10 cellular contexts compared by ENCODE assay signal in the genomic region with DNA sequence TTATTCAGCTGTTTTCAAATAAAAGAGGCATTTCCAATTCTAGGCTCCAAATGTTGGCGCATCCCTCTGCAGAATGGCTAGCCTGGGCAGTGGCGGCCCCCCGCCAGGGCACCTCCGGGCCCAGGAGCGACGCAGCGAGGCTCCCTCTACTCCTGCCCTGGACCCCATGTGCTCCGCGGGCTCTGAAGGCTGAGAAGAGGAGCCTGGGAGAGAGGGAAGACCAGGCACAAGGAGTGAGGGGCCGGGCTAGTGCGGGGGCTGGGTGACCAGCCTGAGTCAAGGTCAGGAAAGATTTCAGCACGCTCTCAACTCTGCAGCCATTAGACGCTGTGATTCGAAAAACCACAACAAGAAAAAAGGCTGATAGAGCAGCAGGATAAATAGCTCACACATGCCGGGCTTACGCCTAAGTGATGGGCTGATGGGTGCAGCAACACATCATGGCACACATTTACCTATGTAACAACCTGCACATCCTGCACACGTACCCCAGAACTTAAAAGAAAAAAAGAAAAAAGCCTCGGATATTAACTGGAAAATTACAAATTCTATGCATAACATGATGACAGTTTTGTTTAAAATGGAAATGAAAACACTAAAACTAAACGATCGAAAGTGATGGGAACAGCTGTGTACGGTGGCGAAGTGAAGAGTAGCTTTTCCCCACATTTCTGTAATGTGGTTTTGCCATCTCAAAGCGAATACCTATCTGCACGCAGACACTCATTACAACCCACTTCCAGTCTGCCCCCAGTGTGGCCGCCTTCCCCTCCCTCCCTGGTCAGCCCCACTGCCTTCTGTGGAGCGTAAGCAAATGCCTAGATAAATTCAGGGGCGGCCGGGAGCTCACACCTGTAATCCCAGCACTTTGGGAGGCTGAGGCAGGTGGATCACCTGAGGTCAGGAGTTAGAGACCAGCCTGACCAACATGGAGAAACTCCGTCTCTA. TPM values are rescaled to one million over a fixed set of nuclear protein-coding genes. Genes with fewer than 3 reads are reported as not detected.
A peak's percentile ranks its signal among the peaks of the same experiment; 100 is the strongest.
DNase-seq lines count a peak whose midpoint lies in the region; ATAC-seq, FAIRE-seq and TF ChIP-seq lines count a peak whose summit lies in the region.
"Had no signal": no experiment of that assay in that cellular context is flagged by ENCODE, and none has a peak within 500 bp of the region (broad histone marks: within the 10 kb centered on the region; RNA-seq: fewer than 3 reads in every experiment).

No MANE protein-coding gene starts in this region.

- H3K27me3 ChIP-seq in dorsolateral prefrontal cortex: no peaks in the 10 kb centered on the region
- no peaks in the 10 kb centered on the region for H3K27me3 ChIP-seq in vagina
- no peaks in the 10 kb centered on the region for H3K27me3 ChIP-seq in BE2C
- H3K27me3 ChIP-seq in small intestine (ENCODE audit: control insufficient read depth in 2 of 2, insufficient read depth in 2 of 2, low read length in 2 of 2): no peaks in the 10 kb centered on the region

- H3K27ac ChIP-seq in dorsolateral prefrontal cortex: peak overlapping the region in 34 of 59 donors; percentile 1 to 77 (median 42)
- peak overlapping the region; percentile 35 for H3K27ac ChIP-seq in vagina
- peak overlapping the region in 1 of 2 donors; percentile 77 for H3K27ac ChIP-seq in small intestine (ENCODE audit: low read depth in 1 of 2, low read length in 1 of 2)

- H3K36me3 ChIP-seq in vagina (peaks cover 0 to 3% of the 10 kb centered on the region in 2 donors), BE2C (peaks cover 6% of the 10 kb centered on the region), small intestine (ENCODE audit: control insufficient read depth in 2 of 2, insufficient read depth in 2 of 2, low read length in 2 of 2) (peaks cover under 1 to 4% of the 10 kb centered on the region in 2 donors)

- no peak for TF ChIP-seq POLR2A in vagina (IDR thresholded peaks at IDR 0.05)

- no peaks in the 10 kb centered on the region for H3K27me3 Mint-ChIP-seq in nephron (ENCODE audit: low read depth)

- no peak for ATAC-seq in HG03457 (IDR thresholded peaks at IDR 0.05; ENCODE audit: unreplicated experiment)

- H3K36me3 Mint-ChIP-seq in nephron (ENCODE audit: low read depth): peaks cover 9% of the 10 kb centered on the region

- H3K4me3 Mint-ChIP-seq in nephron: no peak overlapping the region

- peaks cover 23% of the 10 kb centered on the region for H3K4me1 ChIP-seq in vagina
- peaks cover 8% of the 10 kb centered on the region for H3K4me1 ChIP-seq in BE2C
- peaks cover 0 to 3% of the 10 kb centered on the region in 2 donors for H3K4me1 ChIP-seq in small intestine (ENCODE audit: control insufficient read depth in 2 of 2, insufficient read depth in 1 of 2, low read depth in 1 of 2, low read length in 1 of 2)

- no peak for FAIRE-seq in small intestine (lab: Jason Lieb, UNC)

- peaks cover 6% of the 10 kb centered on the region for H3K4me1 Mint-ChIP-seq in nephron

- peak overlapping the region in 2 of 3 experiments; percentile 50 to 75 for H3K27ac Mint-ChIP-seq in nephron

- peak; percentile 39 for DNase-seq in activated naive CD4-positive, alpha-beta T cell treated with Interleukin-2 at 50 U/mL for 16 hours
- no peak for DNase-seq in activated naive CD4-positive, alpha-beta T cell (lab: John Stamatoyannopoulos, UW)
- DNase-seq in dorsolateral prefrontal cortex (no peak), vagina (ENCODE audit: extremely low spot score in 2 of 2) (no peak), BE2C (no peak), small intestine (no peak)
- DNase-seq: GOT3, NCI-H1417 treated with DMSO at 0.1 percent for 48 hours had no signal

- no peaks in the 10 kb centered on the region for H3K9me3 Mint-ChIP-seq in nephron

- H3K9me3 ChIP-seq in vagina (no peaks in the 10 kb centered on the region), BE2C (no peaks in the 10 kb centered on the region), small intestine (ENCODE audit: control insufficient read depth, low read depth) (no peaks in the 10 kb centered on the region)

- TF ChIP-seq CTCF in dorsolateral prefrontal cortex (IDR thresholded peaks at IDR 0.05 in 54 of 56, conservative IDR thresholded peaks at IDR 0.05 in 2 of 56; ENCODE audit: low read depth in 1 of 56, partially characterized antibody in 56 of 56) (no peak), nephron (IDR thresholded peaks at IDR 0.05; ENCODE audit: unreplicated experiment in 3 of 3) (no peak), vagina (IDR thresholded peaks at IDR 0.05) (no peak), BE2C (IDR thresholded peaks at IDR 0.05; ENCODE audit: low read depth, low read length) (no peak)

- H3K4me3 ChIP-seq in dorsolateral prefrontal cortex (peak overlapping the region in 9 of 59 donors; percentile 1 to 26 (median 9)), vagina (no peak overlapping the region), BE2C (ENCODE audit: low read depth, low read length) (no peak overlapping the region), small intestine (ENCODE audit: low read depth in 1 of 2, low read length in 2 of 2) (no peak overlapping the region)

- intact Hi-C loops in dorsolateral prefrontal cortex (cut with DNase I) (no loop called here), vagina (cut with DNase I) (loop anchor here (10.0 kb wide), 1 partner anchor 108 kb away; no protein-coding TSS in a partner anchor)

- WGBS in small intestine, 3 donors: 61 to 89% (median 70%) methylated on average over 29 of the region's 29 CpGs

RNA-seq across cellular contexts. Expression of gene MAP1LC3B, which starts 44.4 kb away (rescaled TPM):
- total RNA-seq in dorsolateral prefrontal cortex (100 to 1,000 TPM in 115 of 120 experiments, 10 to 100 TPM in 5; 88.4 to 163 (median 131) TPM), vagina (44.9 TPM)
- 64.2 TPM for polyA plus RNA-seq in BE2C (2012; ENCODE audit: insufficient read depth, insufficient read length, low read depth)
- 10 to 100 TPM; 35.1 to 61.1 (median 55.0) TPM for polyA plus RNA-seq in small intestine

RNA-seq across cellular contexts. Expression of gene FBXO31, which starts 52.9 kb away (rescaled TPM):
- total RNA-seq in dorsolateral prefrontal cortex (100 to 1,000 TPM in 6 of 120 experiments, 10 to 100 TPM in 114; 43.6 to 107 (median 78.8) TPM), vagina (93.3 TPM)
- 36.7 TPM for polyA plus RNA-seq in BE2C (2012; ENCODE audit: insufficient read depth, insufficient read length, low read depth)
- 10 to 100 TPM; 25.1 to 38.7 (median 33.7) TPM for polyA plus RNA-seq in small intestine

RNA-seq across cellular contexts. Expression of gene ZCCHC14, which starts 56.3 kb away (rescaled TPM):
- total RNA-seq in dorsolateral prefrontal cortex (10 to 100 TPM; 25.1 to 60.3 (median 37.0) TPM), vagina (74.2 TPM)
- 25.0 TPM for polyA plus RNA-seq in BE2C (2012; ENCODE audit: insufficient read depth, insufficient read length, low read depth)
- polyA plus RNA-seq in small intestine: 10 to 100 TPM in 2 of 3 donors, 1 to 10 TPM in 1; 9.2 to 14.6 (median 11.6) TPM
